Comparison of ENCODE assay signal across 8 cellular contexts in the genomic region with DNA sequence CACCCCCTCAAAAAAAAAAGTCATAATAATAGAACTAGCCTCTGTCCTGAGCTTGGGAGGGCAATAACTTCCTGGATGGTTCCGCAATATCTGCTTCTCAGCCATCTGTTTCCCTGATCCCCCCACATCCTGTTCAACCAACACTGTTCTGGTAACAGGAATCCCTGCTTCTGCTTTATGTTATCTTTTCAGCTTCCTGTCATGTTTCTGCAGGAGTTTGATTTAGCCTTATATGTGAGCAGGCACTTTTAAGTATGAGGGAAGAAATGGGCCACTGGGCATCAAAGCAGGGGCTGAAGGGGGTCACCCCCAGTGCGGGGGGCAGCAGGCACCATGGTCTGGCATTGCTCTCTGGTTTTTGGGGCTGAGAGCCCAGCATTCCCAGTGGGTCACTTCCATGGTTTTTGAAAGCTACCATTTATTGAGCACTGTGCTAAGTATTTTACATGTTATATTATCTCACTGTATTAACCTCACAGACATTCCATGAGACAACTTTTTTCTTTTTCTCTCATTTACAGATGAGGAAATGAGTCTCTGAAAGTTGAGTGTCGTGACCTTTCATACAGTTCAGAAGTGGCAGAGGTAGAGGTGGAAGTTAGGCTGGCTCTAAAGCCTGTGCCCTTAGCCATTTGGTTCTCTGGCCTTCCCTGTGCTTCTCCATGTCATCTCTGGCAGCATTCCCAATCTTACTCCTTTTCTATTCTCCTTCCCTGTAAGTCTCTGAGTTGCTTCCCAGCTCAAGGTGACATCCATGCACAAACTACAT.
DNase-seq lines count a peak whose midpoint lies in the region; ATAC-seq and TF ChIP-seq lines count a peak whose summit lies in the region.

No MANE protein-coding gene starts in this region.

- no peaks in the 10 kb centered on the region for H3K36me3 ChIP-seq in KOPT-K1 (ENCODE audit: insufficient read depth, low read length)

- no peaks in the 10 kb centered on the region for H3K9me3 ChIP-seq in KOPT-K1 (ENCODE audit: insufficient read depth, low read length, poor library complexity, severe bottlenecking)

- peak overlapping the region; percentile 13 for H3K27ac ChIP-seq in KOPT-K1 (ENCODE audit: low read depth, low read length, poor library complexity, severe bottlenecking)

- CTCF ChIA-PET in MCF 10A (lab: Yijun Ruan, JAX): interaction anchor here (0.6 to 11.3 kb wide), 15 partner anchors 20 to 737 kb away, joined by 3 to 250 read pairs (median 3); a partner anchor contains a TSS

- no peak overlapping the region for H3K4me3 ChIP-seq in AG10803 (ENCODE audit: low read length)

- no peaks in the 10 kb centered on the region for H3K9me3 Mint-ChIP-seq in MCF 10A (ENCODE audit: unreplicated experiment)

- no TSS peak for BruUV-seq in MCF 10A (replicated peaks; lab: Mats Ljungman, UMichigan)

- DNase-seq in AG10803 (ENCODE audit: low read depth): peak; percentile 73
- peak; percentile 53 for DNase-seq in MCF 10A (ENCODE audit: unreplicated experiment)
- peak; percentile 92 to 95 for DNase-seq in lung microvascular endothelial cell (ENCODE audit: low read depth in 2 of 2)
- no peak for DNase-seq in T1000 (lab: John Stamatoyannopoulos, UW)
- DNase-seq in NCI-H1417 treated with DMSO at 0.1 percent for 48 hours (lab: John Stamatoyannopoulos, UW): no peak
- no peak for DNase-seq in stimulated activated naive CD4-positive, alpha-beta T cell (lab: John Stamatoyannopoulos, UW)

- TF ChIP-seq CTCF in AG10803 (conservative IDR thresholded peaks at IDR 0.05; ENCODE audit: low read length) (no peak), MCF 10A (IDR thresholded peaks at IDR 0.05; ENCODE audit: unreplicated experiment) (no peak)

- H3K27ac Mint-ChIP-seq in MCF 10A (ENCODE audit: low read depth, unreplicated experiment): peak overlapping the region; percentile 77

- intact Hi-C loops in MCF 10A (cut with micrococcal nuclease): loop anchor here (10.0 kb wide), 1 partner anchor 62 kb away; no protein-coding TSS in a partner anchor

- no peak for ATAC-seq in GM19351 (IDR thresholded peaks at IDR 0.05; ENCODE audit: unreplicated experiment)

- H3K36me3 Mint-ChIP-seq in MCF 10A (ENCODE audit: insufficient read depth, unreplicated experiment): no peaks in the 10 kb centered on the region

- no peaks in the 10 kb centered on the region for H3K27me3 Mint-ChIP-seq in MCF 10A (ENCODE audit: insufficient read depth, unreplicated experiment)

- H3K4me3 Mint-ChIP-seq in MCF 10A (ENCODE audit: unreplicated experiment): no peak overlapping the region

- peaks cover 49% of the 10 kb centered on the region for H3K4me1 Mint-ChIP-seq in MCF 10A (ENCODE audit: insufficient read depth, unreplicated experiment)

- POLR2A ChIA-PET in MCF 10A (lab: Yijun Ruan, JAX): interaction anchor here (0.6 to 8.0 kb wide), 20 partner anchors 11 to 560 kb away, joined by 3 to 156 read pairs (median 4); a partner anchor contains a TSS

Comparison
In these comparisons a context has a peak if more than half of its experiments do, and no peak if none do; other contexts are left out.
1. DNase-seq: peak in AG10803 (single experiment), MCF 10A (single experiment) and lung microvascular endothelial cell (2 of 2); none in T1000 (single experiment), NCI-H1417 treated with DMSO at 0.1 percent for 48 hours (single experiment) and stimulated activated naive CD4-positive, alpha-beta T cell (0 of 6).